Comparison of ENCODE assay signal across 8 cellular contexts in genomic region chr17:14205992-14206461, GRCh38. TPM values are rescaled to one million over a fixed set of nuclear protein-coding genes. Genes with fewer than 3 reads are reported as not detected.
DNase-seq lines count a peak whose midpoint lies in the region; TF ChIP-seq lines count a peak whose summit lies in the region.

No MANE protein-coding gene starts in this region.

- peak in 2 of 6 experiments; percentile 2 to 5 for TF ChIP-seq CTCF in esophagus squamous epithelium (IDR thresholded peaks at IDR 0.05)

- peak overlapping the region in 2 of 4 donors; percentile 20 to 43 for H3K27ac ChIP-seq in esophagus squamous epithelium

- WGBS in esophagus squamous epithelium, 2 donors: 30 to 40% methylated on average over 1 to 3 of the region's 13 CpGs

- DNase-seq in NCI-H460 (ENCODE audit: extremely low read depth, low read depth) (peak; percentile 69), immature natural killer cell (peak; percentile 66 to 86 (median 68)), esophagus squamous epithelium (lab: John Stamatoyannopoulos, UW) (no peak), hepatic stellate cell (ENCODE audit: low spot score) (no peak), dedifferentiated amniotic fluid mesenchymal stem cell (ENCODE audit: extremely low spot score) (no peak), NCI-H146 (lab: John Stamatoyannopoulos, UW) (no peak)
- DNase-seq in activated T-cell treated with anti-CD3 and anti-CD28 coated beads, Interleukin-2, amount 50 U/mL, for 1 hour: peak; percentile 75
- peak; percentile 36 for DNase-seq in stimulated activated CD8-positive, alpha-beta memory T cell treated with anti-CD3 and anti-CD28 coated beads, Interleukin-4, amount 100 ng/mL, for 24 hours (ENCODE audit: low read depth)

- H3K27me3 Mint-ChIP-seq in immature natural killer cell (ENCODE audit: low read depth in 3 of 3): peaks cover 2 to 12% (median 10%) of the 10 kb centered on the region in 3 donors

- TF ChIP-seq POLR2A in esophagus squamous epithelium (IDR thresholded peaks at IDR 0.05): no peak

- H3K9me3 Mint-ChIP-seq in immature natural killer cell: peaks cover 0 to 1% (median 0%) of the 10 kb centered on the region in 6 donors

- H3K4me1 ChIP-seq in esophagus squamous epithelium: peaks cover 0 to 32% (median 16%) of the 10 kb centered on the region in 3 donors

- H3K4me1 Mint-ChIP-seq in immature natural killer cell: peaks cover 87 to 90% of the 10 kb centered on the region in 2 donors

- H3K36me3 ChIP-seq in esophagus squamous epithelium: peaks cover 0 to 50% (median 0%) of the 10 kb centered on the region in 3 donors

- H3K4me3 ChIP-seq in esophagus squamous epithelium: no peak overlapping the region

- intact Hi-C loops in esophagus squamous epithelium (cut with DNase I): no loop called here

- H3K27me3 ChIP-seq in esophagus squamous epithelium: no peaks in the 10 kb centered on the region

- no peaks in the 10 kb centered on the region for H3K9me3 ChIP-seq in esophagus squamous epithelium

- peak overlapping the region; percentile 86 to 97 (median 92) for H3K27ac Mint-ChIP-seq in immature natural killer cell

- peaks cover 0 to 17% (median 8%) of the 10 kb centered on the region in 3 donors for H3K36me3 Mint-ChIP-seq in immature natural killer cell

- peak overlapping the region; percentile 83 to 92 (median 84) for H3K4me3 Mint-ChIP-seq in immature natural killer cell

RNA-seq across cellular contexts. Expression of gene CDRT15, which starts 30.6 kb away (rescaled TPM):
- not detected in 2 replicates for total RNA-seq in NCI-H460 (2014; rRNA removed; shearing (Covaris generic))
- not detected in 2 replicates for polyA plus RNA-seq in NCI-H460 (2014; cell fraction: nucleus; rRNA removed)
- not detected for polyA plus RNA-seq in immature natural killer cell
- total RNA-seq in esophagus squamous epithelium: not detected

Comparison
In these comparisons a context has a peak if more than half of its experiments do, and no peak if none do; other contexts are left out.
1. DNase-seq: peak in NCI-H460 (single experiment), activated T-cell treated with anti-CD3 and anti-CD28 coated beads, Interleukin-2, amount 50 U/mL, for 1 hour (single experiment), immature natural killer cell (3 of 3) and stimulated activated CD8-positive, alpha-beta memory T cell treated with anti-CD3 and anti-CD28 coated beads, Interleukin-4, amount 100 ng/mL, for 24 hours (single experiment); none in esophagus squamous epithelium (single experiment), hepatic stellate cell (single experiment), dedifferentiated amniotic fluid mesenchymal stem cell (single experiment) and NCI-H146 (single experiment).